In the genomic region with DNA sequence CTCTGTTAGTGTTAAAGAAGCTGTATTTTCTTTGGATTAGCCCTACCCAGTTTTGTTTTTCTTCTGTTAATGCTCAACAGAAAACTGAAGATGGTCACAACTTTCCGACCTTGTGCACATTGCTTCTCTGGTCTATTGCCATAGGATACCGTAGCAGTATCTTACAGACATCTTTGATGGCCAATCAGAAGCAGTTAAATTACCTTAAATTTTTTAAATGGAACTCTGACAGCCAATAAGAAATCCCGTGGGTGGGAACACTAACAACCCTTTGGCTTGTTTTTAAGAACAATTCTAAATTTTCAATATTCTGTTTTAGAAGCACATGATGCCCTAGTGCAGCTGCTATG, we compare ENCODE assay signal across 8 cellular contexts. TPM values are rescaled to one million over a fixed set of nuclear protein-coding genes. Genes with fewer than 3 reads are reported as not detected.
DNase-seq lines count a peak whose midpoint lies in the region; ATAC-seq and TF ChIP-seq lines count a peak whose summit lies in the region.

No MANE protein-coding gene starts in this region.

- TF ChIP-seq POLR2A in ovary (IDR thresholded peaks at IDR 0.05): no peak

- H3K27me3 ChIP-seq in ovary: no peaks in the 10 kb centered on the region

- DNase-seq in activated T-cell treated with anti-CD3 and anti-CD28 coated beads, Interleukin-2, amount 50 U/mL, for 72 hours: no peak
- DNase-seq in activated T-cell treated with anti-CD3 and anti-CD28 coated beads, Interleukin-2, amount 50 U/mL, for 1 hour: no peak
- DNase-seq in NCI-H1092 treated with DMSO at 0.1 percent for 48 hours (lab: John Stamatoyannopoulos, UW) (peak; percentile 96), germinal center (ENCODE audit: low spot score) (peak; percentile 83), ovary (no peak), GDM1 (lab: John Stamatoyannopoulos, UW) (no peak)
- DNase-seq in activated CD4-positive, alpha-beta memory T cell treated with anti-CD3 and anti-CD28 coated beads for 36 hours: no peak

- H3K9me3 Mint-ChIP-seq in activated T-cell treated with anti-CD3 and anti-CD28 coated beads, Interleukin-2, amount 50 U/mL, for 72 hours: no peaks in the 10 kb centered on the region
- H3K9me3 Mint-ChIP-seq in activated CD4-positive, alpha-beta memory T cell treated with anti-CD3 and anti-CD28 coated beads for 36 hours: no peaks in the 10 kb centered on the region

- H3K27ac ChIP-seq in ovary: no peak overlapping the region

- H3K36me3 ChIP-seq in ovary: no peaks in the 10 kb centered on the region

- H3K4me3 ChIP-seq in ovary: peak overlapping the region; percentile 45

- peaks cover 13% of the 10 kb centered on the region for H3K4me1 ChIP-seq in ovary (ENCODE audit: insufficient read depth)

- intact Hi-C loops in activated CD4-positive, alpha-beta memory T cell treated with anti-CD3 and anti-CD28 coated beads for 36 hours (cut with micrococcal nuclease): loop anchor here (1.0 kb wide), 1 partner anchor 17 kb away; a partner anchor contains a TSS
- intact Hi-C loops in ovary (cut with DNase I): no loop called here

- H3K4me1 Mint-ChIP-seq in activated T-cell treated with anti-CD3 and anti-CD28 coated beads, Interleukin-2, amount 50 U/mL, for 72 hours (ENCODE audit: low read depth): peaks cover 63% of the 10 kb centered on the region
- H3K4me1 Mint-ChIP-seq in activated CD4-positive, alpha-beta memory T cell treated with anti-CD3 and anti-CD28 coated beads for 36 hours (ENCODE audit: low read depth): peaks cover 66% of the 10 kb centered on the region

- CTCF ChIA-PET in activated CD4-positive, alpha-beta memory T cell treated with anti-CD3 and anti-CD28 coated beads for 36 hours (lab: Charles Lee): interaction anchor here (1.3 to 1.4 kb wide), 2 partner anchors 40 to 65 kb away, joined by 3 to 4 read pairs; no protein-coding TSS in a partner anchor

- no peak for TF ChIP-seq CTCF in ovary (IDR thresholded peaks at IDR 0.05)

- no peaks in the 10 kb centered on the region for H3K9me3 ChIP-seq in ovary

- H3K4me3 Mint-ChIP-seq in activated T-cell treated with anti-CD3 and anti-CD28 coated beads, Interleukin-2, amount 50 U/mL, for 72 hours: peak overlapping the region; percentile 93 to 96
- H3K4me3 Mint-ChIP-seq in activated CD4-positive, alpha-beta memory T cell treated with anti-CD3 and anti-CD28 coated beads for 36 hours: peak overlapping the region; percentile 87

- peaks cover 0 to 10% of the 10 kb centered on the region in 2 donors for H3K36me3 Mint-ChIP-seq in activated T-cell treated with anti-CD3 and anti-CD28 coated beads, Interleukin-2, amount 50 U/mL, for 72 hours (ENCODE audit: insufficient read depth in 2 of 2)
- peaks cover 6% of the 10 kb centered on the region for H3K36me3 Mint-ChIP-seq in activated CD4-positive, alpha-beta memory T cell treated with anti-CD3 and anti-CD28 coated beads for 36 hours

- WGBS in ovary, 3 donors: 0 to 3% (median 1%) methylated on average over 3 of the region's 3 CpGs

- H3K27ac Mint-ChIP-seq in activated T-cell treated with anti-CD3 and anti-CD28 coated beads, Interleukin-2, amount 50 U/mL, for 72 hours: peak overlapping the region; percentile 90
- peak overlapping the region; percentile 89 for H3K27ac Mint-ChIP-seq in activated CD4-positive, alpha-beta memory T cell treated with anti-CD3 and anti-CD28 coated beads for 36 hours

- H3K27me3 Mint-ChIP-seq in activated T-cell treated with anti-CD3 and anti-CD28 coated beads, Interleukin-2, amount 50 U/mL, for 72 hours (ENCODE audit: low read depth): no peaks in the 10 kb centered on the region
- no peaks in the 10 kb centered on the region for H3K27me3 Mint-ChIP-seq in activated CD4-positive, alpha-beta memory T cell treated with anti-CD3 and anti-CD28 coated beads for 36 hours

- no peak for TF ChIP-seq EP300 in ovary (IDR thresholded peaks at IDR 0.05)

- peak; percentile 83 to 86 for ATAC-seq in activated T-cell treated with anti-CD3 and anti-CD28 coated beads, Interleukin-2, amount 50 U/mL, for 72 hours (replicated peaks in 1 of 2)
- ATAC-seq in HG02610 (IDR thresholded peaks at IDR 0.05; ENCODE audit: unreplicated experiment): peak; percentile 64

- POLR2A ChIA-PET in activated CD4-positive, alpha-beta memory T cell treated with anti-CD3 and anti-CD28 coated beads for 36 hours (lab: Charles Lee): interaction anchor here (1.3 to 2.2 kb wide), 2 partner anchors 15 to 17 kb away, joined by 3 to 6 read pairs; a partner anchor contains a TSS

RNA-seq across cellular contexts. Expression of a gene that starts 17.2 kb away (rescaled TPM):
- 10 to 100 TPM; 64.0 to 74.3 TPM for total RNA-seq in activated T-cell treated with anti-CD3 and anti-CD28 coated beads, Interleukin-2, amount 50 U/mL, for 72 hours
- total RNA-seq in activated CD4-positive, alpha-beta memory T cell treated with anti-CD3 and anti-CD28 coated beads for 36 hours: 10 to 100 TPM; 52.6 to 61.7 TPM
- 10 to 100 TPM; 28.8 to 65.6 (median 45.1) TPM for total RNA-seq in ovary
- polyA plus RNA-seq in ovary: 10 to 100 TPM; 44.1 to 90.9 TPM

RNA-seq across cellular contexts. Expression of a gene that starts 43.2 kb away (rescaled TPM):
- 1 to 10 TPM; 8.8 to 9.3 TPM for total RNA-seq in activated T-cell treated with anti-CD3 and anti-CD28 coated beads, Interleukin-2, amount 50 U/mL, for 72 hours
- 1 to 10 TPM; 3.7 to 4.0 TPM for total RNA-seq in activated CD4-positive, alpha-beta memory T cell treated with anti-CD3 and anti-CD28 coated beads for 36 hours
- total RNA-seq in ovary: 10 to 100 TPM in 1 of 7 donors, 1 to 10 TPM in 6; 1.3 to 12.6 (median 6.2) TPM
- polyA plus RNA-seq in ovary: 1 to 10 TPM; 1.4 to 4.4 TPM

Comparison
In these comparisons a context has a peak if more than half of its experiments do, and no peak if none do; other contexts are left out.
1. DNase-seq: peak in NCI-H1092 treated with DMSO at 0.1 percent for 48 hours (single experiment) and germinal center (single experiment); none in activated T-cell treated with anti-CD3 and anti-CD28 coated beads, Interleukin-2, amount 50 U/mL, for 72 hours (0 of 2), activated T-cell treated with anti-CD3 and anti-CD28 coated beads, Interleukin-2, amount 50 U/mL, for 1 hour (single experiment), activated CD4-positive, alpha-beta memory T cell treated with anti-CD3 and anti-CD28 coated beads for 36 hours (single experiment), ovary (0 of 5) and GDM1 (single experiment).